1 cellular context compared by ENCODE assay signal in the genomic region with DNA sequence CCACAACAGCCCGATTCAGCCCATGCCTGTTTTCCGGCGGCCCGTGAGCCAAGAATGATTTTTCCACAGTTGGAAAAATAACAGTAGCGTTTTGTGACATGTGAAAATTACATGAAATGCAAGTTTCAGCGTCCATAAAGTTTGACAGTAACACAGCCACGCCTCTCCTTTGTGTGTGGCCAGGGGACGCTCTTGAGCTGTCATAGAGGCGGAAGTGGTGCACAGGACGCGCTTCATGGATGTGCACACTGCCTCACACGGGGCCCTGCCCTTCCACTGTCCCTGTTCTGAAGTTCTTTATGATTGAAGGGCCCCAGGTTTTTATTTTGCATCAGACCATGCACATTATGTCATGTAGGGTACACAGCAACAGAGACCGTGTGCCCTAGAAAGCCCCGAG.
TF ChIP-seq lines count a peak whose summit lies in the region.

No MANE protein-coding gene starts in this region.

TF ChIP-seq in GM23338, 12 proteins besides CTCF, POLR2A, EP300 and RAD21 (continued from another document):
- TF ChIP-seq ZNF114 (CRISPR knock-in tag; IDR thresholded peaks at IDR 0.05), result no peak
- no peak for TF ChIP-seq ZNF331 (CRISPR knock-in tag; IDR thresholded peaks at IDR 0.05; ENCODE audit: low read depth)
- no peak for TF ChIP-seq POLR2AphosphoS5 (IDR thresholded peaks at IDR 0.05; ENCODE audit: low read depth)
- TF ChIP-seq EZH2phosphoT487 (IDR thresholded peaks at IDR 0.05; ENCODE audit: unreplicated experiment), result no peak
- TF ChIP-seq, protein P1, sequence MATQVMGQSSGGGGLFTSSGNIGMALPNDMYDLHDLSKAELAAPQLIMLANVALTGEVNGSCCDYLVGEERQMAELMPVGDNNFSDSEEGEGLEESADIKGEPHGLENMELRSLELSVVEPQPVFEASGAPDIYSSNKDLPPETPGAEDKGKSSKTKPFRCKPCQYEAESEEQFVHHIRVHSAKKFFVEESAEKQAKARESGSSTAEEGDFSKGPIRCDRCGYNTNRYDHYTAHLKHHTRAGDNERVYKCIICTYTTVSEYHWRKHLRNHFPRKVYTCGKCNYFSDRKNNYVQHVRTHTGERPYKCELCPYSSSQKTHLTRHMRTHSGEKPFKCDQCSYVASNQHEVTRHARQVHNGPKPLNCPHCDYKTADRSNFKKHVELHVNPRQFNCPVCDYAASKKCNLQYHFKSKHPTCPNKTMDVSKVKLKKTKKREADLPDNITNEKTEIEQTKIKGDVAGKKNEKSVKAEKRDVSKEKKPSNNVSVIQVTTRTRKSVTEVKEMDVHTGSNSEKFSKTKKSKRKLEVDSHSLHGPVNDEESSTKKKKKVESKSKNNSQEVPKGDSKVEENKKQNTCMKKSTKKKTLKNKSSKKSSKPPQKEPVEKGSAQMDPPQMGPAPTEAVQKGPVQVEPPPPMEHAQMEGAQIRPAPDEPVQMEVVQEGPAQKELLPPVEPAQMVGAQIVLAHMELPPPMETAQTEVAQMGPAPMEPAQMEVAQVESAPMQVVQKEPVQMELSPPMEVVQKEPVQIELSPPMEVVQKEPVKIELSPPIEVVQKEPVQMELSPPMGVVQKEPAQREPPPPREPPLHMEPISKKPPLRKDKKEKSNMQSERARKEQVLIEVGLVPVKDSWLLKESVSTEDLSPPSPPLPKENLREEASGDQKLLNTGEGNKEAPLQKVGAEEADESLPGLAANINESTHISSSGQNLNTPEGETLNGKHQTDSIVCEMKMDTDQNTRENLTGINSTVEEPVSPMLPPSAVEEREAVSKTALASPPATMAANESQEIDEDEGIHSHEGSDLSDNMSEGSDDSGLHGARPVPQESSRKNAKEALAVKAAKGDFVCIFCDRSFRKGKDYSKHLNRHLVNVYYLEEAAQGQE (IDR thresholded peaks at IDR 0.05; ENCODE audit: unreplicated experiment), result no peak
- TF ChIP-seq CREB1 (CRISPR knock-in tag; IDR thresholded peaks at IDR 0.05; ENCODE audit: low read depth), result no peak
- TF ChIP-seq JUNB (IDR thresholded peaks at IDR 0.05; ENCODE audit: unreplicated experiment), result no peak
- TF ChIP-seq, protein P2, sequence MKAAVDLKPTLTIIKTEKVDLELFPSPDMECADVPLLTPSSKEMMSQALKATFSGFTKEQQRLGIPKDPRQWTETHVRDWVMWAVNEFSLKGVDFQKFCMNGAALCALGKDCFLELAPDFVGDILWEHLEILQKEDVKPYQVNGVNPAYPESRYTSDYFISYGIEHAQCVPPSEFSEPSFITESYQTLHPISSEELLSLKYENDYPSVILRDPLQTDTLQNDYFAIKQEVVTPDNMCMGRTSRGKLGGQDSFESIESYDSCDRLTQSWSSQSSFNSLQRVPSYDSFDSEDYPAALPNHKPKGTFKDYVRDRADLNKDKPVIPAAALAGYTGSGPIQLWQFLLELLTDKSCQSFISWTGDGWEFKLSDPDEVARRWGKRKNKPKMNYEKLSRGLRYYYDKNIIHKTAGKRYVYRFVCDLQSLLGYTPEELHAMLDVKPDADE (IDR thresholded peaks at IDR 0.05), result no peak
